ENCODE assay signal across 1 cellular context in genomic region chr20:62126141-62126540, GRCh38.
TF ChIP-seq lines count a peak whose summit lies in the region.

No MANE protein-coding gene starts in this region.

TF ChIP-seq in GM12878, 131 proteins besides CTCF, POLR2A, EP300 and RAD21:
- no peak for TF ChIP-seq CHD1 (IDR thresholded peaks at IDR 0.05; ENCODE audit: low read depth, low read length)
- TF ChIP-seq MEF2B (IDR thresholded peaks at IDR 0.05; ENCODE audit: partially characterized antibody, poor library complexity, severe bottlenecking): no peak
- TF ChIP-seq FOXK2 (IDR thresholded peaks at IDR 0.05): no peak
- TF ChIP-seq ZSCAN29 (IDR thresholded peaks at IDR 0.05): no peak
- no peak for TF ChIP-seq FOXM1 (IDR thresholded peaks at IDR 0.05; ENCODE audit: low read depth, low read length)
